8 cellular contexts compared by ENCODE assay signal in genomic region chr14:52951730-52952481, GRCh38. TPM values are rescaled to one million over a fixed set of nuclear protein-coding genes. Genes with fewer than 3 reads are reported as not detected.
DNase-seq lines count a peak whose midpoint lies in the region; ATAC-seq and FAIRE-seq lines count a peak whose summit lies in the region.

No MANE protein-coding gene starts in this region.

- no peak for ATAC-seq in T-helper 17 cell
- no peak for ATAC-seq in GM19397 (IDR thresholded peaks at IDR 0.05; ENCODE audit: unreplicated experiment)
- no peak for ATAC-seq in HG02623 (IDR thresholded peaks at IDR 0.05; ENCODE audit: unreplicated experiment)

- H3K27me3 Mint-ChIP-seq in T-helper 17 cell: peaks cover 26% of the 10 kb centered on the region

- peak overlapping the region; percentile 72 for H3K27ac ChIP-seq in epithelial cell of prostate

- peak overlapping the region; percentile 78 for H3K4me3 Mint-ChIP-seq in T-helper 17 cell

- H3K9me3 ChIP-seq in T-helper 17 cell (ENCODE audit: control insufficient read depth, low read length, poor library complexity, severe bottlenecking): peaks cover 2% of the 10 kb centered on the region

- DNase-seq in DMS53 treated with DMSO at 0.1 percent for 48 hours (lab: John Stamatoyannopoulos, UW; ENCODE audit: unreplicated experiment) (peak; percentile 36), HTR-8/SVneo (ENCODE audit: insufficient read length, low spot score) (peak; percentile 86), T-helper 17 cell (no peak), epithelial cell of prostate (ENCODE audit: low read depth, low spot score) (no peak), midbrain (lab: John Stamatoyannopoulos, UW) (peak; percentile 85), urothelium cell line (ENCODE audit: low spot score) (peak; percentile 85)

- peaks cover 22% of the 10 kb centered on the region for H3K4me1 Mint-ChIP-seq in T-helper 17 cell

- peak overlapping the region; percentile 4 for H3K27ac Mint-ChIP-seq in T-helper 17 cell

- no peaks in the 10 kb centered on the region for H3K36me3 Mint-ChIP-seq in T-helper 17 cell (ENCODE audit: low read depth)

- peak; percentile 89 for FAIRE-seq in HTR-8/SVneo (lab: Jason Lieb, UNC)
- FAIRE-seq in urothelium cell line (lab: Jason Lieb, UNC): no peak

RNA-seq across cellular contexts. Expression of gene FERMT2, which starts 1.1 kb away (rescaled TPM):
- total RNA-seq in T-helper 17 cell: 1 to 10 TPM in 1 of 2 donors, under 1 TPM in 1; 0.78 to 3.6 TPM

Comparison
In these comparisons a context has a peak if more than half of its experiments do, and no peak if none do; other contexts are left out.
1. DNase-seq: peak in DMS53 treated with DMSO at 0.1 percent for 48 hours (single experiment), HTR-8/SVneo (single experiment), midbrain (single experiment) and urothelium cell line (single experiment); none in T-helper 17 cell (0 of 3) and epithelial cell of prostate (single experiment).